ENCODE assay signal across 7 cellular contexts in genomic region chr1:202599669-202600431, GRCh38.
DNase-seq lines count a peak whose midpoint lies in the region; ATAC-seq, FAIRE-seq and TF ChIP-seq lines count a peak whose summit lies in the region.

No MANE protein-coding gene starts in this region.

- FAIRE-seq in keratinocyte (lab: Jason Lieb, UNC), result peak; percentile 95

- peak; percentile 71 for ATAC-seq in HG02798 (IDR thresholded peaks at IDR 0.05; ENCODE audit: poor library complexity, unreplicated experiment)
- ATAC-seq in HG03159 (IDR thresholded peaks at IDR 0.05; ENCODE audit: unreplicated experiment), result no peak

- DNase-seq in G401 (ENCODE audit: low spot score) (peak; percentile 76), brain microvascular endothelial cell (peak; percentile 68), keratinocyte (ENCODE audit: low read depth, low spot score) (peak; percentile 53)
- DNase-seq in stimulated activated CD4-positive, alpha-beta T cell treated with anti-CD3 and anti-CD28 coated beads, Interleukin-4, amount 100 ng/mL, for 24 hours, result peak; percentile 11

- H2AFZ ChIP-seq in OCI-LY1 (ENCODE audit: low read length) (no peak overlapping the region), keratinocyte (ENCODE audit: control insufficient read depth, low read length) (peak overlapping the region; percentile 47)

- H3K79me2 ChIP-seq in OCI-LY1 (ENCODE audit: insufficient read depth, low read length), result no peaks in the 10 kb centered on the region
- H3K79me2 ChIP-seq in keratinocyte (ENCODE audit: control insufficient read depth, insufficient read depth, low read length), result no peaks in the 10 kb centered on the region

- H3K4me2 ChIP-seq in OCI-LY1 (ENCODE audit: low read length), result no peak overlapping the region
- no peak overlapping the region for H3K4me2 ChIP-seq in keratinocyte (ENCODE audit: control insufficient read depth, extremely low read depth, insufficient read depth, low read depth, low read length)

- no peaks in the 10 kb centered on the region for H3K9me1 ChIP-seq in keratinocyte (ENCODE audit: control insufficient read depth, extremely low read depth, insufficient read depth, low read length)

- H3K4me1 ChIP-seq in OCI-LY1 (ENCODE audit: insufficient read depth, low read length, severe bottlenecking) (no peaks in the 10 kb centered on the region), keratinocyte (ENCODE audit: control insufficient read depth, extremely low read depth, insufficient read depth, low read length) (peaks cover 5% of the 10 kb centered on the region)

- H3K36me3 ChIP-seq in OCI-LY1 (ENCODE audit: insufficient read depth, low read length) (no peaks in the 10 kb centered on the region), brain microvascular endothelial cell (replicated peaks) (no peaks in the 10 kb centered on the region), keratinocyte (ENCODE audit: control insufficient read depth in 2 of 2, extremely low read depth in 1 of 2, insufficient read depth in 2 of 2, low read length in 2 of 2) (no peaks in the 10 kb centered on the region)

- H3K9me3 ChIP-seq in OCI-LY1 (ENCODE audit: low read length), result no peaks in the 10 kb centered on the region
- no peaks in the 10 kb centered on the region for H3K9me3 ChIP-seq in keratinocyte (ENCODE audit: control insufficient read depth, low read depth, low read length)

- no peaks in the 10 kb centered on the region for H3K9me2 ChIP-seq in OCI-LY1 (ENCODE audit: low read depth, low read length)

- H3F3A ChIP-seq in OCI-LY1 (ENCODE audit: insufficient read depth, low read length), result no peaks in the 10 kb centered on the region

- dilution Hi-C loops in keratinocyte (cut with MboI; ENCODE audit: extremely low pct_ligation_motif_present, low sequenced_read_pairs), result no loop called here

- H3K4me3 ChIP-seq in OCI-LY1 (ENCODE audit: low read depth, low read length, poor library complexity, severe bottlenecking), result no peak overlapping the region
- no peak overlapping the region for H3K4me3 ChIP-seq in brain microvascular endothelial cell (ENCODE audit: low read depth, low read length)
- H3K4me3 ChIP-seq in keratinocyte (ENCODE audit: control insufficient read depth in 2 of 3, extremely low read depth in 1 of 3, insufficient read depth in 2 of 3, low read depth in 1 of 3, low read length in 3 of 3), result no peak overlapping the region

- TF ChIP-seq CTCF in OCI-LY1 (IDR thresholded peaks at IDR 0.05; ENCODE audit: low read length) (peak; percentile 79), brain microvascular endothelial cell (IDR thresholded peaks at IDR 0.05; ENCODE audit: low read depth, low read length, missing control alignments) (peak; percentile 95), keratinocyte (optimal IDR thresholded peaks at IDR 0.05 in 1 of 3, IDR thresholded peaks at IDR 0.05 in 1 of 3, conservative IDR thresholded peaks at IDR 0.05 in 1 of 3; ENCODE audit: extremely low read depth in 1 of 3, insufficient read depth in 2 of 3, low read length in 3 of 3) (peak; percentile 90 to 97 (median 94))

- H3K27ac ChIP-seq in OCI-LY1 (ENCODE audit: low read depth, low read length, poor library complexity, severe bottlenecking), result no peak overlapping the region
- no peak overlapping the region for H3K27ac ChIP-seq in brain microvascular endothelial cell
- H3K27ac ChIP-seq in keratinocyte (ENCODE audit: control insufficient read depth, insufficient read depth, low read length), result no peak overlapping the region

- H4K20me1 ChIP-seq in OCI-LY1 (ENCODE audit: insufficient read depth, low read length), result no peaks in the 10 kb centered on the region
- no peaks in the 10 kb centered on the region for H4K20me1 ChIP-seq in keratinocyte (ENCODE audit: control insufficient read depth, extremely low read depth, insufficient read depth, low read length)

- H3K9ac ChIP-seq in OCI-LY1 (ENCODE audit: low read length) (no peak overlapping the region), keratinocyte (ENCODE audit: control insufficient read depth, extremely low read depth, insufficient read depth, low read length) (no peak overlapping the region)

- H3K27me3 ChIP-seq in OCI-LY1 (ENCODE audit: insufficient read depth, low read length) (0 out of 2 replicates have a peak, but pooled peaks cover 5% of the 10 kb centered on the region), brain microvascular endothelial cell (replicated peaks) (no peaks in the 10 kb centered on the region), keratinocyte (ENCODE audit: control insufficient read depth, extremely low read depth, insufficient read depth, low read length) (no peaks in the 10 kb centered on the region)

- in situ Hi-C loops in G401 (cut with HindIII; ENCODE audit: low sequenced_read_pairs), result no loop called here
- in situ Hi-C loops in brain microvascular endothelial cell (cut with HindIII; ENCODE audit: low pct_ligation_motif_present, low sequenced_read_pairs), result no loop called here

Comparison
In these comparisons a context has a peak if more than half of its experiments do, and no peak if none do; other contexts are left out.
1. DNase-seq: peak in every context shown above with its lines; median percentile 76 in G401; 68 in brain microvascular endothelial cell; 53 in keratinocyte; 11 in stimulated activated CD4-positive, alpha-beta T cell treated with anti-CD3 and anti-CD28 coated beads, Interleukin-4, amount 100 ng/mL, for 24 hours.